In the genomic region with DNA sequence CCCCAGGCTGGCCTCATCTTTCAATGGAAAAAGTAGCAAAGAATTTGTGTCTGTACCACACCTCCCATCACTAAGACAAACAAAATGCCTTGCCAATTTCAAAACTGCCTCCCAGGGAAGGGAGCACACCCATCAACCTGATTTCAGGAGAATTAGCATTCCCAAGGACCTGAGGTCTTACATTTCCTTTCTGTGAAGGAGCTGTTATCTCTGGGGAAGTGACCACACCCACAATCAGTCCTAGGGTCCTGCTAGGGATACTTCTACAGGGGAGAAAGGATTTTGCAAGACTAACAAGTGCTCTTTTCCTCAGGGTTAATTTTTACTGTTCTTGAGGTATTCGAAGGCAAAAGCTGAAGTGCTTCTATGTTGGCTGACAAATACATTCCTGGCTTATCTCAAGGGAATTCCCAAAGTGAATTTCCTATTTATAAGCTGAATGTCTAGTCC, we compare ENCODE assay signal across 21 cellular contexts.
DNase-seq lines count a peak whose midpoint lies in the region; ATAC-seq and TF ChIP-seq lines count a peak whose summit lies in the region.
"Had no signal": no experiment of that assay in that cellular context is flagged by ENCODE, and none has a peak within 500 bp of the region (broad histone marks: within the 10 kb centered on the region; RNA-seq: fewer than 3 reads in every experiment).

No MANE protein-coding gene starts in this region.

- H3K4me1 ChIP-seq in heart left ventricle: peaks cover 0 to 43% (median 15%) of the 10 kb centered on the region in 12 donors
- H3K4me1 ChIP-seq in endodermal cell (ENCODE audit: control insufficient read depth, insufficient read depth, low read length): no peaks in the 10 kb centered on the region
- H3K4me1 ChIP-seq in tibial artery: peaks cover 0 to 57% (median 26%) of the 10 kb centered on the region in 4 donors

- peak overlapping the region in 10 of 12 donors; percentile 3 to 57 (median 39) for H3K27ac ChIP-seq in heart left ventricle
- no peak overlapping the region for H3K27ac ChIP-seq in endodermal cell (ENCODE audit: low read depth, low read length)
- H3K27ac ChIP-seq in tibial artery: peak overlapping the region; percentile 10 to 39
- H3K27ac ChIP-seq: 22Rv1, HL-60, KMS-11, neural progenitor cell, sigmoid colon, thyroid gland had no signal

- H3K27ac Mint-ChIP-seq in endodermal cell: no peak overlapping the region
- H3K27ac Mint-ChIP-seq: memory B cell, neural progenitor cell had no signal

- no peak for TF ChIP-seq POLR2A in heart left ventricle (IDR thresholded peaks at IDR 0.05)

- DNase-seq in heart left ventricle (no peak), Right ventricle myocardium superior (no peak), endodermal cell (peak; percentile 49), kidney glomerular epithelial cell (lab: John Stamatoyannopoulos, UW) (peak; percentile 20), tibial artery (no peak)
- DNase-seq: DMS153; hypothalamus; OCI-M1; sigmoid colon; stimulated activated CD4-positive, alpha-beta T cell treated with anti-CD3 and anti-CD28 coated beads, Interleukin-4, amount 100 ng/mL, for 24 hours; thyroid gland had no signal

- no peak overlapping the region for H3K9ac ChIP-seq in endodermal cell (ENCODE audit: extremely low read depth, low read length, poor library complexity, severe bottlenecking)
- H3K9ac ChIP-seq: KMS-11, neural progenitor cell had no signal

- 13 to 36% (median 27%) methylated on average over 1 of the region's 1 CpG for WGBS in heart left ventricle, 4 donors
- 60 to 85% methylated on average over 1 of the region's 1 CpG for WGBS in endodermal cell (ENCODE audit: insufficient coverage in 1 of 2, insufficient read length in 1 of 2), 2 experiments

- H3K27me3 Mint-ChIP-seq in endodermal cell (ENCODE audit: insufficient read depth): no peaks in the 10 kb centered on the region
- H3K27me3 Mint-ChIP-seq: memory B cell had no signal

- peaks cover 12% of the 10 kb centered on the region for H3K4me1 Mint-ChIP-seq in endodermal cell
- H3K4me1 Mint-ChIP-seq: CD14-positive monocyte, memory B cell had no signal

- H3K36me3 ChIP-seq in heart left ventricle (no peaks in the 10 kb centered on the region), endodermal cell (ENCODE audit: control insufficient read depth, insufficient read depth, low read length) (no peaks in the 10 kb centered on the region), tibial artery (no peaks in the 10 kb centered on the region)
- H3K36me3 ChIP-seq: neural progenitor cell, sigmoid colon, thyroid gland had no signal

- H3K4me3 ChIP-seq in heart left ventricle (no peak overlapping the region), endodermal cell (ENCODE audit: low read length) (no peak overlapping the region), tibial artery (no peak overlapping the region)
- H3K4me3 ChIP-seq: neural progenitor cell, sigmoid colon, thyroid gland had no signal

- H3K9me3 Mint-ChIP-seq in endodermal cell: no peaks in the 10 kb centered on the region
- H3K9me3 Mint-ChIP-seq: memory B cell, neural progenitor cell had no signal

- intact Hi-C loops in heart left ventricle (cut with DNase I) (loop anchor here in 9 of 10 donors (5.0 to 10.0 kb wide), 5 partner anchors 37 to 227 kb away; a partner anchor contains a TSS), Right ventricle myocardium superior (cut with DNase I) (loop anchor here (5.0 to 10.0 kb wide), 2 partner anchors 95 to 227 kb away; a partner anchor contains a TSS), tibial artery (cut with DNase I; ENCODE audit: low total_unique reads) (loop anchor here (10.0 kb wide), 2 partner anchors 95 to 225 kb away; a partner anchor contains a TSS)

- H3K4me3 Mint-ChIP-seq in endodermal cell: no peak overlapping the region
- H3K4me3 Mint-ChIP-seq: CD14-positive monocyte, memory B cell, neural progenitor cell had no signal

- TF ChIP-seq CTCF in heart left ventricle (IDR thresholded peaks at IDR 0.05) (no peak), endodermal cell (conservative IDR thresholded peaks at IDR 0.05) (no peak), tibial artery (IDR thresholded peaks at IDR 0.05) (no peak)

- ATAC-seq in heart left ventricle (peak; percentile 16 to 63 (median 50)), Right ventricle myocardium superior (ENCODE audit: poor library complexity) (no peak), GM21576 (IDR thresholded peaks at IDR 0.05; ENCODE audit: unreplicated experiment) (no peak), HG03565 (IDR thresholded peaks at IDR 0.05; ENCODE audit: unreplicated experiment) (no peak), GM18867 (IDR thresholded peaks at IDR 0.05; ENCODE audit: unreplicated experiment) (no peak)
- ATAC-seq: esophagus mucosa had no signal

- H3K9me3 ChIP-seq in heart left ventricle (no peaks in the 10 kb centered on the region), endodermal cell (ENCODE audit: control insufficient read depth, low read length) (no peaks in the 10 kb centered on the region), tibial artery (no peaks in the 10 kb centered on the region)
- H3K9me3 ChIP-seq: sigmoid colon, thyroid gland had no signal

- H3K36me3 Mint-ChIP-seq in endodermal cell (ENCODE audit: low read depth): no peaks in the 10 kb centered on the region
- H3K36me3 Mint-ChIP-seq: CD14-positive monocyte, memory B cell, neural progenitor cell had no signal

- no peaks in the 10 kb centered on the region for H3K27me3 ChIP-seq in heart left ventricle
- H3K27me3 ChIP-seq in endodermal cell (ENCODE audit: control insufficient read depth, insufficient read depth, low read length, poor library complexity, severe bottlenecking): no peaks in the 10 kb centered on the region
- no peaks in the 10 kb centered on the region for H3K27me3 ChIP-seq in tibial artery
- H3K27me3 ChIP-seq: neural progenitor cell, sigmoid colon, thyroid gland had no signal

Comparison
In these comparisons a context has a peak if more than half of its experiments do, and no peak if none do; other contexts are left out.
1. ATAC-seq: peak in heart left ventricle (4 of 4); none in Right ventricle myocardium superior (single experiment), GM21576 (single experiment), HG03565 (single experiment) and GM18867 (single experiment).
2. DNase-seq: peak in endodermal cell (single experiment) and kidney glomerular epithelial cell (single experiment); none in heart left ventricle (0 of 5), Right ventricle myocardium superior (single experiment) and tibial artery (0 of 2).